ENCODE assay signal across 13 cellular contexts in genomic region chr1:3196577-3197245, GRCh38.
"Had no signal": no experiment of that assay in that cellular context is flagged by ENCODE, and none has a peak within 500 bp of the region (broad histone marks: within the 10 kb centered on the region; RNA-seq: fewer than 3 reads in every experiment).

No MANE protein-coding gene starts in this region.

- H3K4me1 ChIP-seq: breast epithelium, prostate gland had no signal

- H3K4me3 ChIP-seq: breast epithelium, prostate gland had no signal

- H3K36me3 ChIP-seq: breast epithelium, prostate gland had no signal

- DNase-seq: activated CD4-positive, alpha-beta T cell treated with anti-CD3 and anti-CD28 coated beads, Interleukin-2, amount 50 U/mL, for 4 hours; activated CD4-positive, CD25-positive, alpha-beta regulatory T cell treated with anti-CD3 and anti-CD28 coated beads, Interleukin-2, amount 50 U/mL, for 72 hours; activated naive CD4-positive, alpha-beta T cell; activated naive CD8-positive, alpha-beta T cell treated with anti-CD3 and anti-CD28 coated beads, Interleukin-2, amount 10 ng/mL, durations not matched to agents 7 days and 5 days; activated T-cell treated with anti-CD3 and anti-CD28 coated beads for 4 hours; midbrain; stimulated activated CD4-positive, alpha-beta T cell treated with anti-CD3 and anti-CD28 coated beads, Interleukin-12 subunit alpha, Interleukin-12 subunit beta, amount 100 ng/mL, for 4 hours; stimulated activated CD4-positive, alpha-beta T cell treated with anti-CD3 and anti-CD28 coated beads, Interleukin-2, amount 100 ng/mL, for 24 hours; T-helper 1 cell; T1000; trophoblast cell had no signal

- H3K9me3 ChIP-seq: prostate gland had no signal

- H3K27me3 ChIP-seq: breast epithelium had no signal

- H3K27ac ChIP-seq: prostate gland had no signal
